29 cellular contexts compared by ENCODE assay signal in the genomic region with DNA sequence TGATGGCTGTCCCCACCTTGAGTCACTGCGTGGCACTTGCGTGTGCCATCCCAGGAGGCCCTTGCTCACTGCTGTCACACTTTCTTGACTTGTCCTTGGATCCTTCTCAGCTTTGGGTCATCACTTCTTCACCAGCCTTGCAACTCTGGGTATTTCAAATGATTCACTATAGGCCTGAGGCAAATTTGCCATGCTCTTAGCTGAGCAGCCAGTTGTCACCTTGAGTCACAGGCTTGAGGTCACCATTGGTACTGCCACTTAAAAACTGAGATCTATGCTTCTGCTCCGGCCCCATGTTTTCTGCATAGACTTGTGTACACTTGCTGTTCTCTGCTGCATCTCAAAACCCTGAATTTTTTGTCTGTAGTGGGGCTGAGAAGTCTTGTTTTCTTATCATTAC.
DNase-seq lines count a peak whose midpoint lies in the region; ATAC-seq, FAIRE-seq and TF ChIP-seq lines count a peak whose summit lies in the region.
"Had no signal": no experiment of that assay in that cellular context is flagged by ENCODE, and none has a peak within 500 bp of the region (broad histone marks: within the 10 kb centered on the region; RNA-seq: fewer than 3 reads in every experiment).

No MANE protein-coding gene starts in this region.

- TF ChIP-seq POLR2A in breast epithelium (IDR thresholded peaks at IDR 0.05) (no peak), gastroesophageal sphincter (IDR thresholded peaks at IDR 0.05) (no peak), H54 (IDR thresholded peaks at IDR 0.05; ENCODE audit: low read depth, low read length) (no peak)

- H3K9me3 Mint-ChIP-seq in MCF 10A (ENCODE audit: unreplicated experiment) (no peaks in the 10 kb centered on the region), glutamatergic neuron (ENCODE audit: unreplicated experiment) (peaks cover 3% of the 10 kb centered on the region)
- H3K9me3 Mint-ChIP-seq: nephron progenitor cell, type B pancreatic cell had no signal

- no peaks in the 10 kb centered on the region for H3K27me3 ChIP-seq in breast epithelium
- H3K27me3 ChIP-seq in gastroesophageal sphincter: peaks cover 15% of the 10 kb centered on the region

- H3K4me3 Mint-ChIP-seq in MCF 10A (ENCODE audit: unreplicated experiment) (no peak overlapping the region), glutamatergic neuron (ENCODE audit: unreplicated experiment) (peak overlapping the region; percentile 78)
- H3K4me3 Mint-ChIP-seq: activated CD4-positive, alpha-beta T cell treated with anti-CD3 and anti-CD28 coated beads for 36 hours; activated naive CD4-positive, alpha-beta T cell treated with anti-CD3 and anti-CD28 coated beads, Interleukin-2, amount 10 ng/mL, durations not matched to agents 7 days and 5 days; activated T-cell treated with anti-CD3 and anti-CD28 coated beads, Interleukin-2, amount 50 U/mL, for 72 hours; nephron progenitor cell; type B pancreatic cell had no signal

- WGBS in gastroesophageal sphincter (ENCODE audit: low coverage in 1 of 2), 2 donors: 100% methylated on average over 1 of the region's 3 CpGs

- TF ChIP-seq EP300 in gastroesophageal sphincter (IDR thresholded peaks at IDR 0.05): no peak

- H3K27ac ChIP-seq in breast epithelium: no peak overlapping the region
- no peak overlapping the region for H3K27ac ChIP-seq in gastroesophageal sphincter
- H3K27ac ChIP-seq: 22Rv1, KMS-11, prostate gland, skin epidermis had no signal

- BruUV-seq in MCF 10A (replicated peaks; lab: Mats Ljungman, UMichigan): no TSS peak

- H3K36me3 ChIP-seq in breast epithelium: no peaks in the 10 kb centered on the region
- H3K36me3 ChIP-seq in gastroesophageal sphincter: no peaks in the 10 kb centered on the region
- H3K36me3 ChIP-seq: prostate gland had no signal

- H3K4me1 Mint-ChIP-seq in MCF 10A (ENCODE audit: insufficient read depth, unreplicated experiment) (peaks cover 29% of the 10 kb centered on the region), glutamatergic neuron (ENCODE audit: low read depth, unreplicated experiment) (peaks cover 42% of the 10 kb centered on the region)
- H3K4me1 Mint-ChIP-seq: activated CD4-positive, alpha-beta T cell treated with anti-CD3 and anti-CD28 coated beads for 36 hours; activated naive CD4-positive, alpha-beta T cell treated with anti-CD3 and anti-CD28 coated beads, Interleukin-2, amount 10 ng/mL, durations not matched to agents 7 days and 5 days had no signal

- no peak for ATAC-seq in HG03139 (IDR thresholded peaks at IDR 0.05; ENCODE audit: unreplicated experiment)
- no peak for ATAC-seq in gastroesophageal sphincter
- ATAC-seq in GM19324 (IDR thresholded peaks at IDR 0.05; ENCODE audit: low FRiP score, unreplicated experiment): no peak
- ATAC-seq: activated CD4-positive, alpha-beta T cell treated with anti-CD3 and anti-CD28 coated beads for 36 hours; activated T-cell treated with anti-CD3 and anti-CD28 coated beads, Interleukin-2, amount 50 U/mL, for 72 hours; left lobe of liver had no signal

- CTCF ChIA-PET in MCF 10A (lab: Yijun Ruan, JAX): no interaction called here

- DNase-seq in MCF 10A (ENCODE audit: unreplicated experiment) (peak; percentile 42), breast epithelium (ENCODE audit: low spot score in 2 of 2) (no peak), RKO (ENCODE audit: low spot score) (peak; percentile 21), glutamatergic neuron (no peak), H54 (ENCODE audit: insufficient read length, low spot score) (no peak)
- DNase-seq: activated CD4-positive, alpha-beta T cell treated with anti-CD3 and anti-CD28 coated beads for 36 hours; activated naive CD4-positive, alpha-beta T cell treated with anti-CD3 and anti-CD28 coated beads, Interleukin-2, amount 10 ng/mL, durations not matched to agents 7 days and 5 days; activated T-cell treated with anti-CD3 and anti-CD28 coated beads, Interleukin-2, amount 50 U/mL, for 72 hours; C1 segment of cervical spinal cord; cerebellar nuclear complex; effector CD4-positive, alpha-beta T cell; GOT3; head of caudate nucleus; midbrain; NCI-H2029 treated with DMSO at 0.1 percent for 48 hours; nephron progenitor cell; stimulated activated CD4-positive, alpha-beta T cell treated with anti-CD3 and anti-CD28 coated beads, Interleukin-2, amount 100 ng/mL, for 24 hours; stimulated activated naive CD4-positive, alpha-beta T cell had no signal

- no peak for TF ChIP-seq CTCF in MCF 10A (IDR thresholded peaks at IDR 0.05; ENCODE audit: unreplicated experiment)
- TF ChIP-seq CTCF in breast epithelium (IDR thresholded peaks at IDR 0.05): no peak
- TF ChIP-seq CTCF in glutamatergic neuron (IDR thresholded peaks at IDR 0.05; ENCODE audit: partially characterized antibody, unreplicated experiment): no peak
- no peak for TF ChIP-seq CTCF in gastroesophageal sphincter (IDR thresholded peaks at IDR 0.05)

- H3K36me3 Mint-ChIP-seq in MCF 10A (ENCODE audit: insufficient read depth, unreplicated experiment) (no peaks in the 10 kb centered on the region), glutamatergic neuron (ENCODE audit: unreplicated experiment) (no peaks in the 10 kb centered on the region)
- H3K36me3 Mint-ChIP-seq: activated naive CD4-positive, alpha-beta T cell treated with anti-CD3 and anti-CD28 coated beads, Interleukin-2, amount 10 ng/mL, durations not matched to agents 7 days and 5 days; type B pancreatic cell had no signal

- POLR2A ChIA-PET in MCF 10A (lab: Yijun Ruan, JAX): interaction anchor here (1.5 kb wide), 1 partner anchor 47 kb away, joined by 4 read pairs; no protein-coding TSS in a partner anchor

- H3K4me1 ChIP-seq in breast epithelium (no peaks in the 10 kb centered on the region), gastroesophageal sphincter (no peaks in the 10 kb centered on the region)
- H3K4me1 ChIP-seq: prostate gland had no signal

- H3K27ac Mint-ChIP-seq in MCF 10A (ENCODE audit: low read depth, unreplicated experiment): no peak overlapping the region
- H3K27ac Mint-ChIP-seq in glutamatergic neuron (ENCODE audit: unreplicated experiment): peak overlapping the region; percentile 94
- H3K27ac Mint-ChIP-seq: activated CD4-positive, alpha-beta T cell treated with anti-CD3 and anti-CD28 coated beads for 36 hours; activated naive CD4-positive, alpha-beta T cell treated with anti-CD3 and anti-CD28 coated beads, Interleukin-2, amount 10 ng/mL, durations not matched to agents 7 days and 5 days; activated T-cell treated with anti-CD3 and anti-CD28 coated beads, Interleukin-2, amount 50 U/mL, for 72 hours; nephron progenitor cell; type B pancreatic cell had no signal

- no peak for FAIRE-seq in H54 (lab: Jason Lieb, UNC)
- FAIRE-seq: astrocyte, G401.6 had no signal

- H3K27me3 Mint-ChIP-seq in MCF 10A (ENCODE audit: insufficient read depth, unreplicated experiment) (no peaks in the 10 kb centered on the region), glutamatergic neuron (ENCODE audit: unreplicated experiment) (peaks cover 5% of the 10 kb centered on the region)
- H3K27me3 Mint-ChIP-seq: activated CD4-positive, alpha-beta T cell treated with anti-CD3 and anti-CD28 coated beads for 36 hours; activated naive CD4-positive, alpha-beta T cell treated with anti-CD3 and anti-CD28 coated beads, Interleukin-2, amount 10 ng/mL, durations not matched to agents 7 days and 5 days; type B pancreatic cell had no signal

- no peaks in the 10 kb centered on the region for H3K9me3 ChIP-seq in breast epithelium
- H3K9me3 ChIP-seq in gastroesophageal sphincter: no peaks in the 10 kb centered on the region
- H3K9me3 ChIP-seq: prostate gland had no signal

- no peak overlapping the region for H3K4me3 ChIP-seq in breast epithelium
- no peak overlapping the region for H3K4me3 ChIP-seq in gastroesophageal sphincter
- H3K4me3 ChIP-seq: prostate gland, skin epidermis had no signal

- intact Hi-C loops in MCF 10A (cut with micrococcal nuclease): loop anchor here (10.0 kb wide), 1 partner anchor 983 kb away; no protein-coding TSS in a partner anchor
- intact Hi-C loops in breast epithelium (cut with DNase I; ENCODE audit: low total_unique reads): no loop called here

Comparison
In these comparisons a context has a peak if more than half of its experiments do, and no peak if none do; other contexts are left out.
1. DNase-seq: peak in MCF 10A (single experiment) and RKO (single experiment); none in breast epithelium (0 of 2), glutamatergic neuron (single experiment) and H54 (single experiment).